Comparison of ENCODE assay signal across 16 cellular contexts in genomic region chr6:166770216-166771116, GRCh38.
DNase-seq lines count a peak whose midpoint lies in the region; ATAC-seq and TF ChIP-seq lines count a peak whose summit lies in the region.
"Had no signal": no experiment of that assay in that cellular context is flagged by ENCODE, and none has a peak within 500 bp of the region (broad histone marks: within the 10 kb centered on the region; RNA-seq: fewer than 3 reads in every experiment).

No MANE protein-coding gene starts in this region.

- no peaks in the 10 kb centered on the region for H3K36me3 ChIP-seq in smooth muscle cell (ENCODE audit: low read depth)

- H2AFZ ChIP-seq in smooth muscle cell (ENCODE audit: low read depth) = no peak overlapping the region

- H3K9ac ChIP-seq in smooth muscle cell (ENCODE audit: low read depth) = no peak overlapping the region

- TF ChIP-seq CTCF in VCaP (conservative IDR thresholded peaks at IDR 0.05) (peak; percentile 35; the same call in 1 of the 2 replicates), foreskin keratinocyte (conservative IDR thresholded peaks at IDR 0.05) (peak; percentile 22), smooth muscle cell (IDR thresholded peaks at IDR 0.05; ENCODE audit: borderline replicate concordance, insufficient read depth, poor library complexity, severe bottlenecking) (peak; percentile 36), GM10266 (IDR thresholded peaks at IDR 0.05; ENCODE audit: control insufficient read depth, insufficient read depth, low read depth, missing control alignments) (no peak)

- H3K4me2 ChIP-seq in smooth muscle cell = no peak overlapping the region

- H3K4me3 ChIP-seq in smooth muscle cell = no peak overlapping the region

- H3K79me2 ChIP-seq in smooth muscle cell (ENCODE audit: low read depth) = no peaks in the 10 kb centered on the region

- ATAC-seq in foreskin keratinocyte = no peak
- ATAC-seq: Panc1; stimulated activated memory B cell treated with anti-CD40 and anti-IgM and Interleukin-4, amounts not matched to agents 10 μg/mL and 1 μg/mL and 100 μg/mL, for 72 hours had no signal

- WGBS in smooth muscle cell (ENCODE audit: low lambda C conversion rate) = 67% methylated on average over 19 of the region's 19 CpGs

- H3F3A ChIP-seq in smooth muscle cell (ENCODE audit: low read depth) = no peaks in the 10 kb centered on the region

- peaks cover 7% of the 10 kb centered on the region for H3K27me3 ChIP-seq in foreskin keratinocyte
- peaks cover 7% of the 10 kb centered on the region for H3K27me3 ChIP-seq in smooth muscle cell (ENCODE audit: low read depth)

- peak; percentile 21 for DNase-seq in activated effector memory CD4-positive, alpha-beta T cell treated with anti-CD3 and anti-CD28 coated beads, Interleukin-2, amount 50 U/mL, for 16 hours
- DNase-seq in activated effector memory CD4-positive, alpha-beta T cell treated with Interleukin-2 at 50 U/mL for 16 hours = no peak
- no peak for DNase-seq in foreskin keratinocyte
- no peak for DNase-seq in smooth muscle cell (lab: John Stamatoyannopoulos, UW; ENCODE audit: unreplicated experiment)
- no peak for DNase-seq in NCI-H2029 (lab: John Stamatoyannopoulos, UW)
- no peak for DNase-seq in COR-L47 (lab: John Stamatoyannopoulos, UW)
- DNase-seq in GM10266 (ENCODE audit: extremely low spot score) = no peak
- DNase-seq: activated naive CD4-positive, alpha-beta T cell treated with Interleukin-2 at 50 U/mL for 16 hours; HCEC 1CT; midbrain; NCI-H1092; NCI-H2227 treated with DMSO at 0.1 percent for 48 hours; stimulated activated CD4-positive, alpha-beta T cell treated with anti-CD3 and anti-CD28 coated beads, Interleukin-2, amount 100 ng/mL, for 48 hours had no signal

- H3K27ac ChIP-seq in VCaP = no peak overlapping the region
- no peak overlapping the region for H3K27ac ChIP-seq in foreskin keratinocyte
- H3K27ac ChIP-seq in smooth muscle cell (ENCODE audit: low read depth) = no peak overlapping the region

- H3K4me1 ChIP-seq in foreskin keratinocyte (no peaks in the 10 kb centered on the region), smooth muscle cell (ENCODE audit: low read depth) (peaks cover 3% of the 10 kb centered on the region)

- no peaks in the 10 kb centered on the region for H3K9me3 ChIP-seq in smooth muscle cell (replicated peaks; ENCODE audit: low read depth)

- H4K20me1 ChIP-seq in smooth muscle cell (ENCODE audit: low read depth) = no peaks in the 10 kb centered on the region
